ENCODE assay signal across 20 cellular contexts in genomic region chr20:45937765-45938164, GRCh38. TPM values are rescaled to one million over a fixed set of nuclear protein-coding genes. Genes with fewer than 3 reads are reported as not detected.
DNase-seq lines count a peak whose midpoint lies in the region; FAIRE-seq and TF ChIP-seq lines count a peak whose summit lies in the region.
"Had no signal": no experiment of that assay in that cellular context is flagged by ENCODE, and none has a peak within 500 bp of the region (broad histone marks: within the 10 kb centered on the region; RNA-seq: fewer than 3 reads in every experiment).

No MANE protein-coding gene starts in this region.

- DNase-seq in activated CD4-positive, alpha-beta T cell treated with anti-CD3 and anti-CD28 coated beads, Interleukin-2, amount 10 ng/mL, durations not matched to agents 24 days and 14 days, result no peak
- no peak for DNase-seq in activated CD4-positive, alpha-beta T cell treated with anti-CD3 and anti-CD28 coated beads, Interleukin-2, amount 50 U/mL, for 4 hours
- DNase-seq in SJCRH30, result no peak
- DNase-seq in dorsolateral prefrontal cortex, result no peak
- no peak for DNase-seq in neural progenitor cell (ENCODE audit: low spot score)
- no peak for DNase-seq in COR-L47 (lab: John Stamatoyannopoulos, UW)
- DNase-seq in hepatic stellate cell (ENCODE audit: low spot score), result no peak
- DNase-seq in D721Med (ENCODE audit: insufficient read length, low spot score), result no peak
- DNase-seq: activated CD4-positive, alpha-beta T cell treated with anti-CD3 and anti-CD28 coated beads, Interleukin-2, amount 50 U/mL, for 1 hour; DND-41; heart left ventricle; left ventricle myocardium superior; NCI-H2171 treated with DMSO at 0.1 percent for 48 hours; occipital lobe; spleen had no signal

- H3K9me3 ChIP-seq in SJCRH30 (replicated peaks) (no peaks in the 10 kb centered on the region), neural progenitor cell (ENCODE audit: low read depth) (no peaks in the 10 kb centered on the region)
- H3K9me3 ChIP-seq: A549, ascending aorta, heart left ventricle, spleen, tibial nerve had no signal

- no peaks in the 10 kb centered on the region for H3K9me3 Mint-ChIP-seq in activated CD4-positive, alpha-beta T cell treated with anti-CD3 and anti-CD28 coated beads, Interleukin-2, amount 10 ng/mL, durations not matched to agents 24 days and 14 days
- no peaks in the 10 kb centered on the region for H3K9me3 Mint-ChIP-seq in neural progenitor cell

- H3K27ac Mint-ChIP-seq in activated CD4-positive, alpha-beta T cell treated with anti-CD3 and anti-CD28 coated beads, Interleukin-2, amount 10 ng/mL, durations not matched to agents 24 days and 14 days, result peak overlapping the region; percentile 64
- peak overlapping the region; percentile 73 for H3K27ac Mint-ChIP-seq in neural progenitor cell

- peaks cover 21% of the 10 kb centered on the region for H3K4me1 Mint-ChIP-seq in activated CD4-positive, alpha-beta T cell treated with anti-CD3 and anti-CD28 coated beads, Interleukin-2, amount 10 ng/mL, durations not matched to agents 24 days and 14 days
- H3K4me1 Mint-ChIP-seq in neural progenitor cell, result peaks cover 27% of the 10 kb centered on the region

- intact Hi-C loops in activated CD4-positive, alpha-beta T cell treated with anti-CD3 and anti-CD28 coated beads, Interleukin-2, amount 10 ng/mL, durations not matched to agents 24 days and 14 days (cut with micrococcal nuclease), result no loop called here
- intact Hi-C loops in dorsolateral prefrontal cortex (cut with DNase I), result loop anchor here in 1 of 2 donors (10.0 kb wide), 1 partner anchor 103 kb away; the partner anchor contains the start of gene SNX21

- no peak overlapping the region for H3K4me3 ChIP-seq in SJCRH30
- H3K4me3 ChIP-seq in dorsolateral prefrontal cortex, result no peak overlapping the region
- no peak overlapping the region for H3K4me3 ChIP-seq in neural progenitor cell
- H3K4me3 ChIP-seq: A549, ascending aorta, heart left ventricle, spleen, tibial nerve had no signal

- H3K36me3 Mint-ChIP-seq in activated CD4-positive, alpha-beta T cell treated with anti-CD3 and anti-CD28 coated beads, Interleukin-2, amount 10 ng/mL, durations not matched to agents 24 days and 14 days (ENCODE audit: low read depth), result peaks cover 32% of the 10 kb centered on the region
- H3K36me3 Mint-ChIP-seq in neural progenitor cell, result peaks cover 20% of the 10 kb centered on the region

- no peak for FAIRE-seq in D721Med (lab: Jason Lieb, UNC)
- FAIRE-seq: A549, GM19239, H54 had no signal

- H3K27ac ChIP-seq in SJCRH30 (peak overlapping the region; percentile 18), dorsolateral prefrontal cortex (peak overlapping the region in 31 of 59 donors; percentile 10 to 100 (median 71)), neural progenitor cell (no peak overlapping the region)
- H3K27ac ChIP-seq: A549, ascending aorta, heart left ventricle had no signal

- peaks cover 38% of the 10 kb centered on the region for H3F3A ChIP-seq in neural progenitor cell (ENCODE audit: low read depth)

- TF ChIP-seq CTCF in dorsolateral prefrontal cortex (IDR thresholded peaks at IDR 0.05 in 54 of 56, conservative IDR thresholded peaks at IDR 0.05 in 2 of 56; ENCODE audit: low read depth in 1 of 56, partially characterized antibody in 56 of 56), result no peak
- TF ChIP-seq CTCF in neural progenitor cell (IDR thresholded peaks at IDR 0.05), result no peak
- TF ChIP-seq CTCF in D721Med (IDR thresholded peaks at IDR 0.05; ENCODE audit: insufficient read depth, missing control alignments), result no peak

- peak overlapping the region; percentile 22 for H3K9ac ChIP-seq in neural progenitor cell

- peaks cover 30% of the 10 kb centered on the region for H3K36me3 ChIP-seq in SJCRH30
- H3K36me3 ChIP-seq in neural progenitor cell, result no peaks in the 10 kb centered on the region

- H3K27me3 Mint-ChIP-seq in activated CD4-positive, alpha-beta T cell treated with anti-CD3 and anti-CD28 coated beads, Interleukin-2, amount 10 ng/mL, durations not matched to agents 24 days and 14 days, result no peaks in the 10 kb centered on the region
- peaks cover 5% of the 10 kb centered on the region for H3K27me3 Mint-ChIP-seq in neural progenitor cell (ENCODE audit: insufficient read depth, low read depth)

- peaks cover 37% of the 10 kb centered on the region for H4K20me1 ChIP-seq in neural progenitor cell (ENCODE audit: low read depth)

- H3K4me2 ChIP-seq in neural progenitor cell, result no peak overlapping the region
- H3K4me2 ChIP-seq: A549 had no signal

- H3K79me2 ChIP-seq in neural progenitor cell (ENCODE audit: low read depth), result peaks cover 45% of the 10 kb centered on the region

- H3K4me1 ChIP-seq in SJCRH30 (peaks cover 3% of the 10 kb centered on the region), neural progenitor cell (peaks cover 21% of the 10 kb centered on the region)

- no peaks in the 10 kb centered on the region for H3K27me3 ChIP-seq in SJCRH30
- H3K27me3 ChIP-seq in dorsolateral prefrontal cortex, result no peaks in the 10 kb centered on the region
- H3K27me3 ChIP-seq in neural progenitor cell, result no peaks in the 10 kb centered on the region
- H3K27me3 ChIP-seq: ascending aorta, heart left ventricle, spleen, tibial nerve had no signal

- H2AFZ ChIP-seq in neural progenitor cell (replicated peaks), result no peak overlapping the region

- H3K4me3 Mint-ChIP-seq in activated CD4-positive, alpha-beta T cell treated with anti-CD3 and anti-CD28 coated beads, Interleukin-2, amount 10 ng/mL, durations not matched to agents 24 days and 14 days, result peak overlapping the region; percentile 57
- H3K4me3 Mint-ChIP-seq in neural progenitor cell, result peak overlapping the region; percentile 67

RNA-seq across cellular contexts. Expression of gene PCIF1, which starts 3.3 kb away (rescaled TPM):
- 26.1 and 27.8 TPM in 2 replicates for total RNA-seq in activated CD4-positive, alpha-beta T cell treated with anti-CD3 and anti-CD28 coated beads, Interleukin-2, amount 10 ng/mL, durations not matched to agents 24 days and 14 days
- 20.6 and 21.7 TPM in 2 replicates for total RNA-seq in SJCRH30 (2014; rRNA removed; shearing (Covaris generic))
- total RNA-seq in dorsolateral prefrontal cortex (10 to 100 TPM; 20.4 to 44.7 (median 32.2) TPM), neural progenitor cell (ENCODE audit: low replicate concordance) (9.5 and 24.5 TPM in 2 replicates)

RNA-seq across cellular contexts. Expression of gene PLTP, which starts 25.8 kb away (rescaled TPM):
- total RNA-seq in activated CD4-positive, alpha-beta T cell treated with anti-CD3 and anti-CD28 coated beads, Interleukin-2, amount 10 ng/mL, durations not matched to agents 24 days and 14 days, result 3.2 and 4.0 TPM in 2 replicates
- 14.5 and 15.6 TPM in 2 replicates for total RNA-seq in SJCRH30 (2014; rRNA removed; shearing (Covaris generic))
- 100 to 1,000 TPM in 9 of 120 experiments, 10 to 100 TPM in 111; 26.9 to 232 (median 59.4) TPM for total RNA-seq in dorsolateral prefrontal cortex
- 22.3 and 54.4 TPM in 2 replicates for total RNA-seq in neural progenitor cell (ENCODE audit: low replicate concordance)

RNA-seq across cellular contexts. Expression of gene ZNF335, which starts 34.2 kb away (rescaled TPM):
- total RNA-seq in activated CD4-positive, alpha-beta T cell treated with anti-CD3 and anti-CD28 coated beads, Interleukin-2, amount 10 ng/mL, durations not matched to agents 24 days and 14 days, result 37.5 and 39.5 TPM in 2 replicates
- 12.5 and 14.2 TPM in 2 replicates for total RNA-seq in SJCRH30 (2014; rRNA removed; shearing (Covaris generic))
- total RNA-seq in dorsolateral prefrontal cortex (10 to 100 TPM; 20.9 to 40.0 (median 26.7) TPM), neural progenitor cell (ENCODE audit: low replicate concordance) (7.2 and 17.4 TPM in 2 replicates)

RNA-seq across cellular contexts. Expression of gene CTSA, which starts 46.6 kb away (rescaled TPM):
- 48.7 and 50.8 TPM in 2 replicates for total RNA-seq in activated CD4-positive, alpha-beta T cell treated with anti-CD3 and anti-CD28 coated beads, Interleukin-2, amount 10 ng/mL, durations not matched to agents 24 days and 14 days
- total RNA-seq in SJCRH30 (2014; rRNA removed; shearing (Covaris generic)), result 85.2 and 91.4 TPM in 2 replicates
- total RNA-seq in dorsolateral prefrontal cortex (100 to 1,000 TPM in 102 of 120 experiments, 10 to 100 TPM in 18; 72.5 to 172 (median 116) TPM), neural progenitor cell (ENCODE audit: low replicate concordance) (15.1 and 30.9 TPM in 2 replicates)

RNA-seq across cellular contexts. Expression of gene NEURL2, which starts 46.8 kb away (rescaled TPM):
- total RNA-seq in activated CD4-positive, alpha-beta T cell treated with anti-CD3 and anti-CD28 coated beads, Interleukin-2, amount 10 ng/mL, durations not matched to agents 24 days and 14 days, result 2.0 and 2.4 TPM in 2 replicates
- total RNA-seq in SJCRH30 (2014; rRNA removed; shearing (Covaris generic)), result 3.9 and 6.7 TPM in 2 replicates
- total RNA-seq in dorsolateral prefrontal cortex (10 to 100 TPM in 6 of 120 experiments, 1 to 10 TPM in 114; 3.3 to 19.6 (median 7.1) TPM), neural progenitor cell (ENCODE audit: low replicate concordance) (0.24 and 1.2 TPM in 2 replicates)
